ENCODE assay signal across 13 cellular contexts in genomic region chr1:195939844-195940243, GRCh38.
DNase-seq lines count a peak whose midpoint lies in the region; ATAC-seq, FAIRE-seq and TF ChIP-seq lines count a peak whose summit lies in the region.
"Had no signal": no experiment of that assay in that cellular context is flagged by ENCODE, and none has a peak within 500 bp of the region (broad histone marks: within the 10 kb centered on the region; RNA-seq: fewer than 3 reads in every experiment).

No MANE protein-coding gene starts in this region.

- no peaks in the 10 kb centered on the region for H3K27me3 ChIP-seq in HepG2 (ENCODE audit: control insufficient read depth in 1 of 2, insufficient read depth in 2 of 2, low read length in 2 of 2)
- H3K27me3 ChIP-seq in right lobe of liver, result no peaks in the 10 kb centered on the region
- no peaks in the 10 kb centered on the region for H3K27me3 ChIP-seq in endodermal cell (ENCODE audit: control insufficient read depth, insufficient read depth, low read length, poor library complexity, severe bottlenecking)
- no peaks in the 10 kb centered on the region for H3K27me3 ChIP-seq in gastroesophageal sphincter

- H3K9me3 ChIP-seq in HepG2 (ENCODE audit: low read length), result no peaks in the 10 kb centered on the region
- H3K9me3 ChIP-seq in right lobe of liver, result no peaks in the 10 kb centered on the region
- H3K9me3 ChIP-seq in endodermal cell (ENCODE audit: control insufficient read depth, low read length), result no peaks in the 10 kb centered on the region
- H3K9me3 ChIP-seq in gastroesophageal sphincter, result peaks cover 0 to 4% (median 0%) of the 10 kb centered on the region in 3 donors

- H4K20me1 ChIP-seq in HepG2 (ENCODE audit: insufficient read depth, low read length), result no peaks in the 10 kb centered on the region

- H3K9me3 Mint-ChIP-seq in endodermal cell (no peaks in the 10 kb centered on the region), progenitor cell of endocrine pancreas (ENCODE audit: low read depth) (no peaks in the 10 kb centered on the region)
- H3K9me3 Mint-ChIP-seq: activated T-helper 2 cell treated with anti-CD3 and anti-CD28 coated beads, Interferon-gamma antibody, Interleukin-2, Interleukin-4, amounts not matched to agents 10 μg/mL and 5 μg/mL and 100 μg/mL, durations not matched to agents 14 hours and 24 hours and 36 hours; nephron had no signal

- no peak overlapping the region for H3K27ac Mint-ChIP-seq in endodermal cell
- no peak overlapping the region for H3K27ac Mint-ChIP-seq in progenitor cell of endocrine pancreas
- H3K27ac Mint-ChIP-seq: activated T-helper 2 cell treated with anti-CD3 and anti-CD28 coated beads, Interferon-gamma antibody, Interleukin-2, Interleukin-4, amounts not matched to agents 10 μg/mL and 5 μg/mL and 100 μg/mL, durations not matched to agents 14 hours and 24 hours and 36 hours; CD4-positive, CD25-positive, alpha-beta regulatory T cell; nephron had no signal

- H3K4me1 ChIP-seq in HepG2 (ENCODE audit: insufficient read depth, low read length) (no peaks in the 10 kb centered on the region), right lobe of liver (no peaks in the 10 kb centered on the region), endodermal cell (ENCODE audit: control insufficient read depth, insufficient read depth, low read length) (no peaks in the 10 kb centered on the region), gastroesophageal sphincter (no peaks in the 10 kb centered on the region)

- intact Hi-C loops in HepG2 (cut with micrococcal nuclease; ENCODE audit: unreplicated experiment), result no loop called here
- intact Hi-C loops in right lobe of liver (cut with DNase I), result no loop called here

- H3K27ac ChIP-seq in HepG2 (ENCODE audit: extremely low read length, insufficient read depth, low read length), result no peak overlapping the region
- H3K27ac ChIP-seq in right lobe of liver, result no peak overlapping the region
- H3K27ac ChIP-seq in endodermal cell (ENCODE audit: low read depth, low read length), result no peak overlapping the region
- no peak overlapping the region for H3K27ac ChIP-seq in gastroesophageal sphincter

- in situ Hi-C loops in HepG2 (cut with HindIII; ENCODE audit: extremely low pct_ligation_motif_present, low pct_unique_long_range_greater_than_20kb), result no loop called here

- H3K36me3 ChIP-seq in HepG2 (replicated peaks in 1 of 2; ENCODE audit: control insufficient read depth in 1 of 2, insufficient read depth in 2 of 2, low read length in 2 of 2), result no peaks in the 10 kb centered on the region
- H3K36me3 ChIP-seq in right lobe of liver, result no peaks in the 10 kb centered on the region
- H3K36me3 ChIP-seq in endodermal cell (ENCODE audit: control insufficient read depth, insufficient read depth, low read length), result no peaks in the 10 kb centered on the region
- H3K36me3 ChIP-seq in gastroesophageal sphincter, result no peaks in the 10 kb centered on the region

- peaks cover 15% of the 10 kb centered on the region for H3K4me1 Mint-ChIP-seq in endodermal cell
- H3K4me1 Mint-ChIP-seq in progenitor cell of endocrine pancreas (ENCODE audit: low read depth), result peaks cover 3% of the 10 kb centered on the region
- H3K4me1 Mint-ChIP-seq: CD4-positive, CD25-positive, alpha-beta regulatory T cell had no signal

- FAIRE-seq in HepG2 (lab: Jason Lieb, UNC), result no peak

- TF ChIP-seq RAD21 in HepG2 (CRISPR knock-in tag; IDR thresholded peaks at IDR 0.05), result no peak

- H3K9ac ChIP-seq in HepG2 (ENCODE audit: insufficient read depth, low read depth, low read length) (no peak overlapping the region), endodermal cell (ENCODE audit: extremely low read depth, low read length, poor library complexity, severe bottlenecking) (no peak overlapping the region)

- POLR2A ChIA-PET in HepG2 (lab: Yijun Ruan, JAX), result no interaction called here

- no peaks in the 10 kb centered on the region for H3K36me3 Mint-ChIP-seq in endodermal cell (ENCODE audit: low read depth)
- H3K36me3 Mint-ChIP-seq in progenitor cell of endocrine pancreas (ENCODE audit: insufficient read depth), result no peaks in the 10 kb centered on the region
- H3K36me3 Mint-ChIP-seq: CD4-positive, CD25-positive, alpha-beta regulatory T cell had no signal

- H3K4me3 Mint-ChIP-seq in endodermal cell (no peak overlapping the region), progenitor cell of endocrine pancreas (ENCODE audit: low read depth) (no peak overlapping the region)
- H3K4me3 Mint-ChIP-seq: CD4-positive, CD25-positive, alpha-beta regulatory T cell; nephron had no signal

- H2AFZ ChIP-seq in HepG2 (ENCODE audit: low read length), result no peak overlapping the region

- no peak for TF ChIP-seq POLR2A in HepG2 (IDR thresholded peaks at IDR 0.05; ENCODE audit: insufficient read depth in 1 of 2, low read depth in 2 of 2, low read length in 2 of 2)
- TF ChIP-seq POLR2A in right lobe of liver (IDR thresholded peaks at IDR 0.05), result no peak
- TF ChIP-seq POLR2A in gastroesophageal sphincter (IDR thresholded peaks at IDR 0.05), result no peak

- H3K79me2 ChIP-seq in HepG2 (ENCODE audit: insufficient read depth, low read length), result no peaks in the 10 kb centered on the region

- CTCF ChIA-PET in HepG2 (lab: Yijun Ruan, JAX; ENCODE audit: low intra/inter-chr PET ratio, low total read pairs), result no interaction called here

- H3K4me2 ChIP-seq in HepG2 (ENCODE audit: low read depth, low read length), result no peak overlapping the region

- TF ChIP-seq EP300 in HepG2 (IDR thresholded peaks at IDR 0.05; ENCODE audit: low read depth in 2 of 2, low read length in 2 of 2) (no peak), HepG2 (CRISPR knock-in tag; IDR thresholded peaks at IDR 0.05; ENCODE audit: borderline replicate concordance) (no peak), gastroesophageal sphincter (IDR thresholded peaks at IDR 0.05) (no peak)

- no TSS peak for BruUV-seq in HepG2 (replicated peaks; lab: Mats Ljungman, UMichigan)

- 0% methylated on average over 3 of the region's 3 CpGs for WGBS in HepG2 (ENCODE audit: low lambda C conversion rate)
- WGBS in right lobe of liver (ENCODE audit: insufficient coverage, low coverage, low lambda C conversion rate, missing lambda C conversion rate), result 40% methylated on average over 3 of the region's 3 CpGs
- 49 to 67% methylated on average over 1 to 3 of the region's 3 CpGs for WGBS in endodermal cell (ENCODE audit: insufficient coverage in 1 of 2, insufficient read length in 1 of 2), 2 experiments
- WGBS in gastroesophageal sphincter (ENCODE audit: low coverage in 1 of 2), 2 donors, result 62 to 66% methylated on average over 3 of the region's 3 CpGs

- H3K4me3 ChIP-seq in HepG2 (replicated peaks in 1 of 3; ENCODE audit: insufficient read depth in 1 of 3, low read depth in 2 of 3, low read length in 3 of 3), result no peak overlapping the region
- no peak overlapping the region for H3K4me3 ChIP-seq in right lobe of liver
- H3K4me3 ChIP-seq in endodermal cell (ENCODE audit: low read length), result no peak overlapping the region
- no peak overlapping the region for H3K4me3 ChIP-seq in gastroesophageal sphincter

- DNase-seq in HepG2 (ENCODE audit: low spot score) (no peak), right lobe of liver (no peak), NCI-H446 treated with DMSO at 0.1 percent for 48 hours (lab: John Stamatoyannopoulos, UW) (peak; percentile 9), endodermal cell (peak; percentile 72), GF-D8 (lab: John Stamatoyannopoulos, UW) (no peak), progenitor cell of endocrine pancreas (ENCODE audit: low spot score, unreplicated experiment) (no peak)
- DNase-seq: CD4-positive, CD25-positive, alpha-beta regulatory T cell; hypothalamus; IMR-90 had no signal

- H3K27me3 Mint-ChIP-seq in endodermal cell (ENCODE audit: insufficient read depth), result no peaks in the 10 kb centered on the region
- H3K27me3 Mint-ChIP-seq in progenitor cell of endocrine pancreas, result no peaks in the 10 kb centered on the region
- H3K27me3 Mint-ChIP-seq: CD4-positive, CD25-positive, alpha-beta regulatory T cell had no signal

- ATAC-seq in HepG2 (no peak), right lobe of liver (no peak), HG03039 (IDR thresholded peaks at IDR 0.05; ENCODE audit: unreplicated experiment) (no peak), gastroesophageal sphincter (no peak)

- peak; percentile 33 for TF ChIP-seq CTCF in HepG2 (CRISPR knock-in tag; IDR thresholded peaks at IDR 0.05)
- peak in 1 of 4 donors; percentile 20 for TF ChIP-seq CTCF in right lobe of liver (IDR thresholded peaks at IDR 0.05)
- TF ChIP-seq CTCF in endodermal cell (conservative IDR thresholded peaks at IDR 0.05), result peak; percentile 71
- no peak for TF ChIP-seq CTCF in gastroesophageal sphincter (IDR thresholded peaks at IDR 0.05)
- TF ChIP-seq CTCF in progenitor cell of endocrine pancreas (IDR thresholded peaks at IDR 0.05; ENCODE audit: unreplicated experiment), result no peak

TF ChIP-seq in HepG2, 621 proteins besides CTCF, POLR2A, EP300 and RAD21:
- TF ChIP-seq STAG1 (CRISPR knock-in tag; IDR thresholded peaks at IDR 0.05) (peak; percentile 26), MLLT10 (CRISPR knock-in tag; IDR thresholded peaks at IDR 0.05) (no peak)

Comparison
In these comparisons a context has a peak if more than half of its experiments do, and no peak if none do; other contexts are left out.
1. DNase-seq: peak in NCI-H446 treated with DMSO at 0.1 percent for 48 hours (single experiment) and endodermal cell (single experiment); none in HepG2 (single experiment), right lobe of liver (0 of 3), GF-D8 (single experiment) and progenitor cell of endocrine pancreas (single experiment).
2. CTCF ChIP-seq: peak in HepG2 (single experiment) and endodermal cell (single experiment); none in gastroesophageal sphincter (0 of 4) and progenitor cell of endocrine pancreas (single experiment).